Comparison of ENCODE assay signal across 26 cellular contexts in genomic region chr4:56791316-56791715, GRCh38.
DNase-seq lines count a peak whose midpoint lies in the region; ATAC-seq and TF ChIP-seq lines count a peak whose summit lies in the region.
"Had no signal": no experiment of that assay in that cellular context is flagged by ENCODE, and none has a peak within 500 bp of the region (broad histone marks: within the 10 kb centered on the region; RNA-seq: fewer than 3 reads in every experiment).

No MANE protein-coding gene starts in this region.

- TF ChIP-seq CTCF in SU-DHL-6 (IDR thresholded peaks at IDR 0.05; ENCODE audit: insufficient read depth, low read length, poor library complexity, severe bottlenecking): no peak

- H3F3A ChIP-seq in SU-DHL-6 (ENCODE audit: insufficient read depth): no peaks in the 10 kb centered on the region

- no peaks in the 10 kb centered on the region for H3K36me3 ChIP-seq in SU-DHL-6 (ENCODE audit: low read length)
- H3K36me3 ChIP-seq: lower lobe of right lung had no signal

- peak overlapping the region; percentile 83 for H3K27ac ChIP-seq in SU-DHL-6 (ENCODE audit: low read depth, low read length)
- H3K27ac ChIP-seq: lower lobe of right lung had no signal

- no peaks in the 10 kb centered on the region for H4K20me1 ChIP-seq in SU-DHL-6 (ENCODE audit: low read depth, low read length)

- ATAC-seq in GM18519 (IDR thresholded peaks at IDR 0.05; ENCODE audit: low FRiP score, unreplicated experiment) (peak; percentile 87), GM21390 (IDR thresholded peaks at IDR 0.05; ENCODE audit: unreplicated experiment) (peak; percentile 70), HG02981 (IDR thresholded peaks at IDR 0.05; ENCODE audit: unreplicated experiment) (peak; percentile 72)
- ATAC-seq: activated CD4-positive, alpha-beta T cell treated with anti-CD3 and anti-CD28 coated beads for 36 hours; activated T-helper 17 cell treated with anti-CD3 and anti-CD28 coated beads, Interleukin-2, amount 50 U/mL, for 72 hours; HCT116; lower lobe of right lung; Right ventricle myocardium inferior; stimulated activated naive CD8-positive, alpha-beta T cell treated with anti-CD3 and anti-CD28 coated beads, Interleukin-15, amount 100 ng/mL, for 72 hours had no signal

- no peak for DNase-seq in activated CD8-positive, alpha-beta memory T cell treated with anti-CD3 and anti-CD28 coated beads, Interleukin-2, amount 50 U/mL, for 4 hours
- DNase-seq in SKM-1 treated with dmso at 0.1 percent for 144 hours (lab: John Stamatoyannopoulos, UW; ENCODE audit: unreplicated experiment) (no peak), NOMO-1 treated with dmso at 0.1 percent for 144 hours (lab: John Stamatoyannopoulos, UW; ENCODE audit: unreplicated experiment) (no peak), SHP77 treated with DMSO at 0.1 percent for 48 hours (lab: John Stamatoyannopoulos, UW) (no peak)
- DNase-seq: activated CD4-positive, alpha-beta T cell treated with anti-CD3 and anti-CD28 coated beads for 36 hours; activated naive CD8-positive, alpha-beta T cell treated with anti-CD3 and anti-CD28 coated beads, Interleukin-2, amount 10 ng/mL, durations not matched to agents 7 days and 5 days; CD4-positive, alpha-beta T cell; DMS153; effector CD4-positive, alpha-beta T cell; erythroblast; foreskin melanocyte; GF-D8; lower lobe of right lung; NCI-H187; NCI-H2227 treated with DMSO at 0.1 percent for 48 hours; NCI-H748 treated with DMSO at 0.1 percent for 48 hours; OCI-M1; small intestine; stimulated activated naive CD8-positive, alpha-beta T cell treated with anti-CD3 and anti-CD28 coated beads, Interleukin-15, amount 100 ng/mL, for 72 hours had no signal

- no peaks in the 10 kb centered on the region for H3K9me3 ChIP-seq in SU-DHL-6 (ENCODE audit: insufficient read depth, low read length)
- H3K9me3 ChIP-seq: lower lobe of right lung had no signal

- H3K4me3 ChIP-seq in SU-DHL-6 (ENCODE audit: insufficient read depth, low read length, poor library complexity, severe bottlenecking): no peak overlapping the region
- H3K4me3 ChIP-seq: lower lobe of right lung had no signal

- H3K4me2 ChIP-seq in SU-DHL-6 (ENCODE audit: low read depth, low read length, poor library complexity, severe bottlenecking): peak overlapping the region; percentile 45

- H3K9ac ChIP-seq in SU-DHL-6 (ENCODE audit: low read length): 0 out of 2 replicates have a peak overlapping the region, but pooled peaks have one; percentile 38

- no peaks in the 10 kb centered on the region for H3K79me2 ChIP-seq in SU-DHL-6 (ENCODE audit: insufficient read depth, low read length)

- no peaks in the 10 kb centered on the region for H3K9me2 ChIP-seq in SU-DHL-6 (replicated peaks; ENCODE audit: insufficient read depth, low read length)

- no peaks in the 10 kb centered on the region for H3K27me3 ChIP-seq in SU-DHL-6 (ENCODE audit: low read length)

- no peak overlapping the region for H2AFZ ChIP-seq in SU-DHL-6 (ENCODE audit: low read depth, low read length, severe bottlenecking)
